In genomic region chr12:132559652-132560420, GRCh38 we compare ENCODE assay signal across 8 cellular contexts. TPM values are rescaled to one million over a fixed set of nuclear protein-coding genes. Genes with fewer than 3 reads are reported as not detected.
DNase-seq lines count a peak whose midpoint lies in the region; ATAC-seq and TF ChIP-seq lines count a peak whose summit lies in the region.

No MANE protein-coding gene starts in this region.

- no peaks in the 10 kb centered on the region for H3K27me3 ChIP-seq in OCI-LY3 (ENCODE audit: low read depth, low read length)
- H3K27me3 ChIP-seq in right cardiac atrium (ENCODE audit: control insufficient read depth, insufficient read depth): no peaks in the 10 kb centered on the region
- H3K27me3 ChIP-seq in rectal smooth muscle tissue (ENCODE audit: control insufficient read depth, insufficient read depth, low read length): no peaks in the 10 kb centered on the region

- H3K9ac ChIP-seq in OCI-LY3 (ENCODE audit: low read length) (peak overlapping the region; percentile 84), rectal smooth muscle tissue (ENCODE audit: low read length) (no peak overlapping the region)

- peak; percentile 45 for ATAC-seq in activated naive CD8-positive, alpha-beta T cell treated with anti-CD3 and anti-CD28 coated beads, Interleukin-2, amount 50 U/mL, for 24 hours
- ATAC-seq in right cardiac atrium: peak; percentile 36 to 46
- ATAC-seq in HG02642 (IDR thresholded peaks at IDR 0.05; ENCODE audit: poor library complexity, unreplicated experiment): no peak
- ATAC-seq in GM18502 (IDR thresholded peaks at IDR 0.05; ENCODE audit: poor library complexity, unreplicated experiment): no peak

- H3K4me3 ChIP-seq in OCI-LY3 (ENCODE audit: low read length): peak overlapping the region; percentile 86
- peak overlapping the region; percentile 73 for H3K4me3 ChIP-seq in right cardiac atrium (ENCODE audit: low read length)
- peak overlapping the region; percentile 58 for H3K4me3 ChIP-seq in rectal smooth muscle tissue (ENCODE audit: low read length)

- H3K4me3 Mint-ChIP-seq in activated naive CD8-positive, alpha-beta T cell treated with anti-CD3 and anti-CD28 coated beads, Interleukin-2, amount 50 U/mL, for 24 hours: peak overlapping the region; percentile 53

- H3K27ac ChIP-seq in OCI-LY3 (ENCODE audit: low read length) (peak overlapping the region; percentile 54), right cardiac atrium (ENCODE audit: low read length) (no peak overlapping the region), rectal smooth muscle tissue (ENCODE audit: low read depth, low read length) (no peak overlapping the region)

- WGBS in right cardiac atrium: under 1% methylated on average over 109 of the region's 109 CpGs

- H3K4me1 Mint-ChIP-seq in activated naive CD8-positive, alpha-beta T cell treated with anti-CD3 and anti-CD28 coated beads, Interleukin-2, amount 50 U/mL, for 24 hours: peaks cover 15% of the 10 kb centered on the region

- intact Hi-C loops in right cardiac atrium (cut with DNase I): no loop called here

- no peak for TF ChIP-seq CTCF in OCI-LY3 (IDR thresholded peaks at IDR 0.05; ENCODE audit: low read depth, low read length)

- H3K27me3 Mint-ChIP-seq in activated naive CD8-positive, alpha-beta T cell treated with anti-CD3 and anti-CD28 coated beads, Interleukin-2, amount 50 U/mL, for 24 hours: peaks cover 11% of the 10 kb centered on the region

- H3K27ac Mint-ChIP-seq in activated naive CD8-positive, alpha-beta T cell treated with anti-CD3 and anti-CD28 coated beads, Interleukin-2, amount 50 U/mL, for 24 hours: no peak overlapping the region

- no peak overlapping the region for H2AFZ ChIP-seq in OCI-LY3 (ENCODE audit: low read depth, low read length)

- H3K79me2 ChIP-seq in OCI-LY3 (ENCODE audit: low read length): peaks cover 46% of the 10 kb centered on the region

- peaks cover 4% of the 10 kb centered on the region for H3K36me3 Mint-ChIP-seq in activated naive CD8-positive, alpha-beta T cell treated with anti-CD3 and anti-CD28 coated beads, Interleukin-2, amount 50 U/mL, for 24 hours (ENCODE audit: low read depth)

- no peaks in the 10 kb centered on the region for H3K9me3 Mint-ChIP-seq in activated naive CD8-positive, alpha-beta T cell treated with anti-CD3 and anti-CD28 coated beads, Interleukin-2, amount 50 U/mL, for 24 hours

- H3K9me3 ChIP-seq in OCI-LY3 (ENCODE audit: insufficient read depth, low read length) (no peaks in the 10 kb centered on the region), right cardiac atrium (ENCODE audit: control insufficient read depth, low read length) (no peaks in the 10 kb centered on the region)

- H3K4me2 ChIP-seq in OCI-LY3 (ENCODE audit: low read length): peak overlapping the region; percentile 83

- DNase-seq in DMS53 treated with DMSO at 0.1 percent for 48 hours (lab: John Stamatoyannopoulos, UW; ENCODE audit: unreplicated experiment): peak; percentile 46
- DNase-seq in HT-29 (ENCODE audit: low spot score): peak; percentile 64
- DNase-seq in activated naive CD8-positive, alpha-beta T cell treated with anti-CD3 and anti-CD28 coated beads, Interleukin-2, amount 50 U/mL, for 24 hours: peak; percentile 50
- DNase-seq in right cardiac atrium: peak in 1 of 3 donors; percentile 82

- H3K36me3 ChIP-seq in OCI-LY3 (replicated peaks; ENCODE audit: low read depth, low read length) (peaks cover 3% of the 10 kb centered on the region), rectal smooth muscle tissue (ENCODE audit: control insufficient read depth, insufficient read depth, low read length) (no peaks in the 10 kb centered on the region)

- peaks cover 28% of the 10 kb centered on the region for H4K20me1 ChIP-seq in OCI-LY3 (ENCODE audit: insufficient read depth, low read length)

- H3K4me1 ChIP-seq in OCI-LY3 (ENCODE audit: low read length) (peaks cover 14% of the 10 kb centered on the region), right cardiac atrium (ENCODE audit: control insufficient read depth, insufficient read depth, low read length) (no peaks in the 10 kb centered on the region), rectal smooth muscle tissue (ENCODE audit: control insufficient read depth, insufficient read depth, low read length) (peaks cover 4% of the 10 kb centered on the region)

RNA-seq across cellular contexts. Expression of gene LRCOL1, which starts 50.5 kb away (rescaled TPM):
- total RNA-seq in HT-29 (2014; rRNA removed; shearing (Covaris generic)): not detected in 2 replicates
- not detected for total RNA-seq in right cardiac atrium
- polyA plus RNA-seq in right cardiac atrium: not detected

RNA-seq across cellular contexts. Expression of gene P2RX2, which starts 58.7 kb away (rescaled TPM):
- total RNA-seq in HT-29 (2014; rRNA removed; shearing (Covaris generic)): not detected in 2 replicates
- total RNA-seq in right cardiac atrium: not detected
- polyA plus RNA-seq in right cardiac atrium: not detected

Comparison
In these comparisons a context has a peak if more than half of its experiments do, and no peak if none do; other contexts are left out.
1. ATAC-seq: peak in activated naive CD8-positive, alpha-beta T cell treated with anti-CD3 and anti-CD28 coated beads, Interleukin-2, amount 50 U/mL, for 24 hours (single experiment) and right cardiac atrium (2 of 2); none in HG02642 (single experiment) and GM18502 (single experiment).
2. Peak in every context shown above with its lines, with median percentiles within 50 percentile points of each other: H3K4me3 ChIP-seq.